20 cellular contexts compared by ENCODE assay signal in the genomic region with DNA sequence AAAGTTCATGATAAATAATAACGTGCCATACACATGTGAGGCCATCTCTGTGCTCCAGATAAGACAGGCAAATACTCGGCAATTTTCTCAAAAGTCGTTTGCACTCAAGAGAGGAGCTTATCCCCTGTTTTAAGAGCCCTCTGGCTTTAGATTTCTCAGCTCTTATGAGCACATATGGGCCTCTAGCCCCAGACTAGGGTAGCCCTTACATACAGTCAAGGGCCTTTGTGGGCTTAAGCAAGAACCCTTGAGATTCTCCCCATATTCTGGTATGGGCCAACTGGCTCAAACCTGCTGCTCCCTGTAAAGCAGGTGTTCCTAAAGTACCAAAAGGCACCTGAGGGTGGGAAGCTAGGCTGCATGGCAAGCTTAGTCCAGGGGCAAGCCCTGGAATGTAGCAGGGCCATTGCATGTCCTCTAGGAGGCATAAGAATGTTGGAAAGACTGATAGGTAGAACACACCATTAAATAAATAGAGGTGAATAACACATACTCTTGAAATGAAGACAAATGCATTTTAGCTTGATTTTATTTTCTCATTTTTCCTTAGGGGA.
"Had no signal": no experiment of that assay in that cellular context is flagged by ENCODE, and none has a peak within 500 bp of the region (broad histone marks: within the 10 kb centered on the region; RNA-seq: fewer than 3 reads in every experiment).

No MANE protein-coding gene starts in this region.

- H3K27ac ChIP-seq: adrenal gland, gastrocnemius medialis, parathyroid adenoma, sigmoid colon, spleen had no signal

- ATAC-seq: activated naive CD4-positive, alpha-beta T cell treated with anti-CD3 and anti-CD28 coated beads, Interleukin-2, amount 50 U/mL, for 72 hours; activated T-cell treated with anti-CD3 and anti-CD28 coated beads, Interleukin-2, amount 50 U/mL, for 72 hours; gastrocnemius medialis; natural killer cell; stimulated activated memory B cell treated with anti-CD40 and anti-IgM and Interleukin-4, amounts not matched to agents 10 μg/mL and 1 μg/mL and 100 μg/mL, for 72 hours had no signal

- DNase-seq: activated CD4-positive, alpha-beta T cell treated with anti-CD3 and anti-CD28 coated beads, Interleukin-2, amount 50 U/mL, for 1 hour; activated CD4-positive, CD25-positive, alpha-beta regulatory T cell treated with anti-CD3 and anti-CD28 coated beads, Interleukin-2, amount 50 U/mL, for 72 hours; activated CD8-positive, alpha-beta memory T cell treated with anti-CD3 and anti-CD28 coated beads for 24 hours; activated CD8-positive, alpha-beta memory T cell treated with anti-CD3 and anti-CD28 coated beads, Interleukin-2, amount 50 U/mL, for 48 hours; activated effector memory CD4-positive, alpha-beta T cell treated with anti-CD3 and anti-CD28 coated beads, Interleukin-2, amount 50 U/mL, for 16 hours; activated T-cell treated with anti-CD3 and anti-CD28 coated beads, Interleukin-2, amount 50 U/mL, for 72 hours; adrenal gland; cerebellar nuclear complex; cortex of kidney; gastrocnemius medialis; head of caudate nucleus; immature natural killer cell; natural killer cell; sigmoid colon; spleen; stimulated activated CD4-positive, alpha-beta T cell treated with anti-CD3 and anti-CD28 coated beads, Interleukin-4, amount 100 ng/mL, for 4 hours had no signal

- H3K36me3 Mint-ChIP-seq: immature natural killer cell, natural killer cell had no signal

- H3K9ac ChIP-seq: parathyroid adenoma had no signal

- H3K27ac Mint-ChIP-seq: activated naive CD4-positive, alpha-beta T cell treated with anti-CD3 and anti-CD28 coated beads, Interleukin-2, amount 50 U/mL, for 72 hours; activated T-cell treated with anti-CD3 and anti-CD28 coated beads, Interleukin-2, amount 50 U/mL, for 72 hours; immature natural killer cell; natural killer cell; stimulated activated memory B cell treated with anti-CD40 and anti-IgM and Interleukin-4, amounts not matched to agents 10 μg/mL and 1 μg/mL and 100 μg/mL, for 72 hours; T-helper 1 cell treated with Interleukin-12 subunit alpha and Interleukin-12 subunit beta and Interleukin-4 antibody, amounts not matched to agents 30 μg/mL and 1 μg/mL, for 36 hours had no signal

- H2AFZ ChIP-seq: parathyroid adenoma had no signal

- H3K9me3 Mint-ChIP-seq: natural killer cell had no signal

- H3K79me2 ChIP-seq: parathyroid adenoma had no signal

- H3K4me3 ChIP-seq: adrenal gland, gastrocnemius medialis, sigmoid colon, spleen had no signal

- H3K27me3 ChIP-seq: adrenal gland, gastrocnemius medialis, sigmoid colon, spleen had no signal

- H3K36me3 ChIP-seq: adrenal gland, gastrocnemius medialis, sigmoid colon, spleen had no signal

- H3K4me1 ChIP-seq: adrenal gland, gastrocnemius medialis, spleen had no signal

- H3K27me3 Mint-ChIP-seq: stimulated activated memory B cell treated with anti-CD40 and anti-IgM and Interleukin-4, amounts not matched to agents 10 μg/mL and 1 μg/mL and 100 μg/mL, for 72 hours had no signal

- H3K9me3 ChIP-seq: gastrocnemius medialis had no signal

- H3K4me1 Mint-ChIP-seq: immature natural killer cell; natural killer cell; stimulated activated memory B cell treated with anti-CD40 and anti-IgM and Interleukin-4, amounts not matched to agents 10 μg/mL and 1 μg/mL and 100 μg/mL, for 72 hours had no signal

- H3K4me3 Mint-ChIP-seq: activated T-cell treated with anti-CD3 and anti-CD28 coated beads, Interleukin-2, amount 50 U/mL, for 72 hours; immature natural killer cell; natural killer cell; stimulated activated memory B cell treated with anti-CD40 and anti-IgM and Interleukin-4, amounts not matched to agents 10 μg/mL and 1 μg/mL and 100 μg/mL, for 72 hours; T-helper 1 cell treated with Interleukin-12 subunit alpha and Interleukin-12 subunit beta and Interleukin-4 antibody, amounts not matched to agents 30 μg/mL and 1 μg/mL, for 36 hours had no signal
